Comparison of ENCODE assay signal across 8 cellular contexts in genomic region chrX:154490414-154491083, GRCh38. TPM values are rescaled to one million over a fixed set of nuclear protein-coding genes. Genes with fewer than 3 reads are reported as not detected.
DNase-seq lines count a peak whose midpoint lies in the region; ATAC-seq and TF ChIP-seq lines count a peak whose summit lies in the region.

A gene with protein sequence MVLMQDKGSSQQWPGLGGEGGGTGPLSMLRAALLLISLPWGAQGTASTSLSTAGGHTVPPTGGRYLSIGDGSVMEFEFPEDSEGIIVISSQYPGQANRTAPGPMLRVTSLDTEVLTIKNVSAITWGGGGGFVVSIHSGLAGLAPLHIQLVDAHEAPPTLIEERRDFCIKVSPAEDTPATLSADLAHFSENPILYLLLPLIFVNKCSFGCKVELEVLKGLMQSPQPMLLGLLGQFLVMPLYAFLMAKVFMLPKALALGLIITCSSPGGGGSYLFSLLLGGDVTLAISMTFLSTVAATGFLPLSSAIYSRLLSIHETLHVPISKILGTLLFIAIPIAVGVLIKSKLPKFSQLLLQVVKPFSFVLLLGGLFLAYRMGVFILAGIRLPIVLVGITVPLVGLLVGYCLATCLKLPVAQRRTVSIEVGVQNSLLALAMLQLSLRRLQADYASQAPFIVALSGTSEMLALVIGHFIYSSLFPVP (minus strand): TSS chrX:154490629. CDS start chrX:154488940, 1,689 bp downstream.

- no peaks in the 10 kb centered on the region for H3K27me3 ChIP-seq in BJ (ENCODE audit: control insufficient read depth, insufficient read depth, low read length)
- H3K27me3 ChIP-seq in kidney epithelial cell (ENCODE audit: control insufficient read depth, insufficient read depth, low read length) = no peaks in the 10 kb centered on the region

- DNase-seq in BJ (ENCODE audit: low read depth) (peak; percentile 61), NCI-H524 treated with DMSO at 0.1 percent for 48 hours (lab: John Stamatoyannopoulos, UW) (peak; percentile 64), choroid plexus epithelial cell (ENCODE audit: low read depth) (peak; percentile 94), kidney epithelial cell (ENCODE audit: low read depth) (peak; percentile 61)
- DNase-seq in activated CD4-positive, alpha-beta T cell treated with anti-CD3 and anti-CD28 coated beads for 4 hours = peak; percentile 79 to 82
- DNase-seq in stimulated activated CD4-positive, alpha-beta T cell treated with anti-CD3 and anti-CD28 coated beads, Interleukin-15, amount 100 ng/mL, for 24 hours = peak; percentile 90

- TF ChIP-seq CTCF in BJ (IDR thresholded peaks at IDR 0.05; ENCODE audit: insufficient read depth, low read depth, low read length) (no peak), choroid plexus epithelial cell (conservative IDR thresholded peaks at IDR 0.05; ENCODE audit: low read depth, low read length) (no peak), kidney epithelial cell (IDR thresholded peaks at IDR 0.05; ENCODE audit: insufficient read depth, low read length, poor library complexity, severe bottlenecking) (no peak)

- POLR2A ChIA-PET in BJ (lab: Charles Lee) = no interaction called here

- ATAC-seq in GM19324 (IDR thresholded peaks at IDR 0.05; ENCODE audit: low FRiP score, unreplicated experiment) (peak; percentile 80), HG03460 (IDR thresholded peaks at IDR 0.05; ENCODE audit: unreplicated experiment) (peak; percentile 75)

- peaks cover 5% of the 10 kb centered on the region for H3K36me3 ChIP-seq in BJ (ENCODE audit: control insufficient read depth, insufficient read depth, low read length)
- no peaks in the 10 kb centered on the region for H3K36me3 ChIP-seq in kidney epithelial cell (ENCODE audit: control insufficient read depth, insufficient read depth, low read length)

- peak within 1 kb of the TSS; percentile 65 for H3K4me3 ChIP-seq in BJ (ENCODE audit: low read depth, low read length)
- H3K4me3 ChIP-seq in choroid plexus epithelial cell (ENCODE audit: low read depth, low read length) = peak within 1 kb of the TSS; percentile 68
- H3K4me3 ChIP-seq in kidney epithelial cell (ENCODE audit: low read depth, low read length) = peak within 1 kb of the TSS; percentile 59

- CTCF ChIA-PET in BJ (lab: Yijun Ruan, JAX) = interaction anchor here (0.9 to 1.4 kb wide), 3 partner anchors 44 to 82 kb away, joined by 3 to 4 read pairs (median 4); partner anchors contain the start of gene DNASE1L1

RNA-seq across cellular contexts. Expression of the gene that starts here (rescaled TPM):
- 26.8 and 45.6 TPM in 2 replicates for polyA plus RNA-seq in BJ (2011; rRNA removed)
- polyA minus RNA-seq in BJ (2011; rRNA and poly(A)+ RNA removed) = 22.8 and 26.9 TPM in 2 replicates
- total RNA-seq in kidney epithelial cell = 20.3 and 37.9 TPM in 2 replicates

Comparison
In these comparisons a context has a peak if more than half of its experiments do, and no peak if none do; other contexts are left out.
1. Peak in every context shown above with its lines: DNase-seq, ATAC-seq and H3K4me3 ChIP-seq.